In the genomic region with DNA sequence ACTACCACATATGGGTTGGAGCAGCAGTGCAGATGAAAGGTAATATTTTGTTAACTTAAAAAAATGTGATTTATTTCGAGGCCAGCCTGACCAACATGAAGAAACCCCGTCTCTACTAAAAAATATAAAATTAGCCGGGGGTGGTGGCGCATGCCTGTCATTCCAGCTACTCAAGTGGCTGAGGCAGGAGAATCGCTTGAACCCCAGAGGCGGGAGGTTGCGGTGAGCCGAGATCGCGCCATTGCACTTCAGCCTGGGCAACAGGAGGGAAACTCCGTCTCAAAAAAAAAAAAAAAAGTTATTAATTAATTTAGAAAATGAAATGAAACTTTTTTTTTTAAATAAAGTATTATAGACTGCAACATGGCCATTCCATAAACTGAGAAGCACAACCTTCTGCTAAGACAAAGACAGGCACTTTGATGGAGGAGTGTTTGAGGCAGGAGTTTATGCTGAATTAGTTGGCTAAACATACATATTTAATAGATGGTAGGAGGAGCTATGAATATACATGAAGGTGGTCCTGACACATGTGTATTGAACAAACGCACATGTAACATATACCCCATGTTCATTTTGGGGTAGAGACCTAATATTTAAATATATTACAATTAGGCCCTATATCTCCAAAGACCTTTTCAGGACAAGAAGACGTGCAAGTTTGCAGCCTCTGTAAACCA, we compare ENCODE assay signal across 7 cellular contexts.
"Had no signal": no experiment of that assay in that cellular context is flagged by ENCODE, and none has a peak within 500 bp of the region (broad histone marks: within the 10 kb centered on the region; RNA-seq: fewer than 3 reads in every experiment).

No MANE protein-coding gene starts in this region.

- H3K4me3 ChIP-seq: GM23248, K562 had no signal

- H3K9ac ChIP-seq: GM23248 had no signal

- FAIRE-seq: K562 had no signal

- ATAC-seq: K562 had no signal

- DNase-seq: GM23248, GOT3, H9, HCEC 1CT, IMR-90 had no signal

- H3K27ac ChIP-seq: GM23248, HL-60 had no signal

- H2AFZ ChIP-seq: GM23248 had no signal
